ENCODE assay signal across 17 cellular contexts in genomic region chr12:58774731-58775130, GRCh38.
"Had no signal": no experiment of that assay in that cellular context is flagged by ENCODE, and none has a peak within 500 bp of the region (broad histone marks: within the 10 kb centered on the region; RNA-seq: fewer than 3 reads in every experiment).

No MANE protein-coding gene starts in this region.

- H3K9me3 ChIP-seq: ovary, testis, transverse colon had no signal

- H3K4me3 ChIP-seq: heart left ventricle, ovary, smooth muscle cell, testis, transverse colon had no signal

- H3K4me1 ChIP-seq: testis, transverse colon had no signal

- H3K27ac ChIP-seq: ovary, transverse colon had no signal

- DNase-seq: cerebellar nuclear complex; effector CD4-positive, alpha-beta T cell; endodermal cell; erythroblast; heart left ventricle; hippocampal formation; kidney glomerular epithelial cell; mesendoderm; naive thymus-derived CD8-positive, alpha-beta T cell; nucleus accumbens; ovary; right cardiac atrium; stimulated activated CD4-positive, alpha-beta T cell treated with anti-CD3 and anti-CD28 coated beads, Interleukin-2, amount 100 ng/mL, for 48 hours; testis; transverse colon had no signal

- H3K4me2 ChIP-seq: smooth muscle cell had no signal

- H3K36me3 ChIP-seq: heart left ventricle, ovary, transverse colon had no signal

- ATAC-seq: heart left ventricle; naive thymus-derived CD8-positive, alpha-beta T cell; stimulated activated effector memory CD8-positive, alpha-beta T cell treated with anti-CD3 and anti-CD28 coated beads, Interleukin-12 subunit alpha, Interleukin-12 subunit beta, amount 100 ng/mL, for 72 hours had no signal

- H3K27me3 ChIP-seq: heart left ventricle, ovary, testis, transverse colon had no signal
